ENCODE assay signal across 1 cellular context in genomic region chr7:150959739-150960734, GRCh38.
TF ChIP-seq lines count a peak whose summit lies in the region.

No MANE protein-coding gene starts in this region.

TF ChIP-seq in K562, 482 proteins besides CTCF, POLR2A, EP300 and RAD21 (continued from another document and continues in another):
- no peak for TF ChIP-seq ZNF592 (IDR thresholded peaks at IDR 0.05)
- peak; percentile 21; the same call in 1 of the 2 replicates for TF ChIP-seq HINFP (tag; conservative IDR thresholded peaks at IDR 0.05; ENCODE audit: low read depth)
- no peak for TF ChIP-seq ZNF431 (CRISPR knock-in tag; IDR thresholded peaks at IDR 0.05)
- TF ChIP-seq ZNF174 (CRISPR knock-in tag; IDR thresholded peaks at IDR 0.05): peak; percentile 89
- TF ChIP-seq HMG20A (CRISPR knock-in tag; conservative IDR thresholded peaks at IDR 0.05): no peak
- TF ChIP-seq ZFX (CRISPR knock-in tag; IDR thresholded peaks at IDR 0.05): no peak; the same call in 1 of the 2 replicates
- 0 out of 2 replicates have a peak, but pooled peaks have one; percentile 63 for TF ChIP-seq ZNF24 (IDR thresholded peaks at IDR 0.05)
- peak; percentile 77 for TF ChIP-seq MXD1 (CRISPR knock-in tag; IDR thresholded peaks at IDR 0.05; ENCODE audit: borderline replicate concordance, poor library complexity, severe bottlenecking)
- TF ChIP-seq ZNF511 (CRISPR knock-in tag; IDR thresholded peaks at IDR 0.05): no peak
- no peak for TF ChIP-seq ZNF785 (CRISPR knock-in tag; IDR thresholded peaks at IDR 0.05)
- peak; percentile 94 for TF ChIP-seq ZNF311 (CRISPR knock-in tag; IDR thresholded peaks at IDR 0.05)
- no peak for TF ChIP-seq CEBPZ (IDR thresholded peaks at IDR 0.05; ENCODE audit: borderline replicate concordance, low read depth, low read length)
- peak; percentile 91; the same call in 1 of the 2 replicates for TF ChIP-seq ZBED1 (IDR thresholded peaks at IDR 0.05)
- TF ChIP-seq RB1 (IDR thresholded peaks at IDR 0.05; ENCODE audit: low read depth): no peak; the same call in 1 of the 2 replicates
- TF ChIP-seq ZNF197 (CRISPR knock-in tag; IDR thresholded peaks at IDR 0.05; ENCODE audit: low read depth): peak; percentile 80
- TF ChIP-seq ZNF324 (CRISPR knock-in tag; IDR thresholded peaks at IDR 0.05): peak; percentile 49; the same call in 1 of the 2 replicates
- no peak for TF ChIP-seq WHSC1 (IDR thresholded peaks at IDR 0.05; ENCODE audit: low read length)
- no peak for TF ChIP-seq HNRNPLL (IDR thresholded peaks at IDR 0.05; ENCODE audit: low read depth, low read length, poor library complexity, severe bottlenecking)
- TF ChIP-seq SMC3 (conservative IDR thresholded peaks at IDR 0.05; ENCODE audit: insufficient read depth, low read depth, low read length): no peak
- TF ChIP-seq HMBOX1 (IDR thresholded peaks at IDR 0.05): peak; percentile 97
- peak; percentile 49; the same call in 1 of the 2 replicates for TF ChIP-seq ZBTB33 (CRISPR knock-in tag; IDR thresholded peaks at IDR 0.05)
- TF ChIP-seq THAP12 (CRISPR knock-in tag; IDR thresholded peaks at IDR 0.05): 0 out of 2 replicates have a peak, but pooled peaks have one; percentile 35
- TF ChIP-seq ZNF561 (CRISPR knock-in tag; conservative IDR thresholded peaks at IDR 0.05): no peak; the same call in 1 of the 2 replicates
- peak; percentile 62; the same call in 1 of the 2 replicates for TF ChIP-seq TAF7 (tag; IDR thresholded peaks at IDR 0.05)
- TF ChIP-seq MED1 (CRISPR knock-in tag; IDR thresholded peaks at IDR 0.05; ENCODE audit: borderline replicate concordance): no peak
- peak; percentile 75 for TF ChIP-seq ZNF239 (CRISPR knock-in tag; IDR thresholded peaks at IDR 0.05)
- TF ChIP-seq VEZF1 (CRISPR knock-in tag; IDR thresholded peaks at IDR 0.05): peak; percentile 77
- no peak for TF ChIP-seq ILK (tag; IDR thresholded peaks at IDR 0.05; ENCODE audit: borderline replicate concordance, low read depth)
- no peak for TF ChIP-seq KLF10 (CRISPR knock-in tag; IDR thresholded peaks at IDR 0.05)
- no peak for TF ChIP-seq BRF2 (IDR thresholded peaks at IDR 0.05; ENCODE audit: borderline replicate concordance, insufficient read depth, insufficient read length)
- peak; percentile 97 for TF ChIP-seq ZBTB26 (CRISPR knock-in tag; IDR thresholded peaks at IDR 0.05)
- TF ChIP-seq NCOA2 (IDR thresholded peaks at IDR 0.05; ENCODE audit: partially characterized antibody in 2 of 2): no peak
- TF ChIP-seq DPF2 (IDR thresholded peaks at IDR 0.05): peak; percentile 100
- no peak for TF ChIP-seq NCOA6 (IDR thresholded peaks at IDR 0.05)
